1 cellular context compared by ENCODE assay signal in the genomic region with DNA sequence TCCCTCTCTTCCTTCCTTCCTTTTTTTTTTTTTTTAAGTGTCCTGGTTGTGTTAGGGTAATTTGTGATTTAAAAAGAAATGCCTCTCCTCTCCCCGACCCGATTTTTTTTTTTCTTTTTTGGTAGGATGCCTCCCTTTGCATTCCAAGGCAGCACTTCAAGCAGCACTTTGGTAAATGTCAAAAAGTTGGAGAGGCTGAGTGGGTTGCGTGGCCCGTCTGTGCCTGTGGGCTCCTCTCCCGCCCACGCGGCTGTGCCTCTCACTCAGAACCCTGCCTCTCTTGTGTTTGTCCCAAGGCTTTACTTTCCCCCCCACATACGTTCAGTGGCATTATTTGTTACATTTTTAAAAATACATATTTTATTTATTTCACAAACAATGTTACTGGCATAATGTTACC.
TF ChIP-seq lines count a peak whose summit lies in the region.

No MANE protein-coding gene starts in this region.

TF ChIP-seq in GM23338, 12 proteins besides CTCF, POLR2A, EP300 and RAD21 (continued from another document):
- TF ChIP-seq, protein P1, sequence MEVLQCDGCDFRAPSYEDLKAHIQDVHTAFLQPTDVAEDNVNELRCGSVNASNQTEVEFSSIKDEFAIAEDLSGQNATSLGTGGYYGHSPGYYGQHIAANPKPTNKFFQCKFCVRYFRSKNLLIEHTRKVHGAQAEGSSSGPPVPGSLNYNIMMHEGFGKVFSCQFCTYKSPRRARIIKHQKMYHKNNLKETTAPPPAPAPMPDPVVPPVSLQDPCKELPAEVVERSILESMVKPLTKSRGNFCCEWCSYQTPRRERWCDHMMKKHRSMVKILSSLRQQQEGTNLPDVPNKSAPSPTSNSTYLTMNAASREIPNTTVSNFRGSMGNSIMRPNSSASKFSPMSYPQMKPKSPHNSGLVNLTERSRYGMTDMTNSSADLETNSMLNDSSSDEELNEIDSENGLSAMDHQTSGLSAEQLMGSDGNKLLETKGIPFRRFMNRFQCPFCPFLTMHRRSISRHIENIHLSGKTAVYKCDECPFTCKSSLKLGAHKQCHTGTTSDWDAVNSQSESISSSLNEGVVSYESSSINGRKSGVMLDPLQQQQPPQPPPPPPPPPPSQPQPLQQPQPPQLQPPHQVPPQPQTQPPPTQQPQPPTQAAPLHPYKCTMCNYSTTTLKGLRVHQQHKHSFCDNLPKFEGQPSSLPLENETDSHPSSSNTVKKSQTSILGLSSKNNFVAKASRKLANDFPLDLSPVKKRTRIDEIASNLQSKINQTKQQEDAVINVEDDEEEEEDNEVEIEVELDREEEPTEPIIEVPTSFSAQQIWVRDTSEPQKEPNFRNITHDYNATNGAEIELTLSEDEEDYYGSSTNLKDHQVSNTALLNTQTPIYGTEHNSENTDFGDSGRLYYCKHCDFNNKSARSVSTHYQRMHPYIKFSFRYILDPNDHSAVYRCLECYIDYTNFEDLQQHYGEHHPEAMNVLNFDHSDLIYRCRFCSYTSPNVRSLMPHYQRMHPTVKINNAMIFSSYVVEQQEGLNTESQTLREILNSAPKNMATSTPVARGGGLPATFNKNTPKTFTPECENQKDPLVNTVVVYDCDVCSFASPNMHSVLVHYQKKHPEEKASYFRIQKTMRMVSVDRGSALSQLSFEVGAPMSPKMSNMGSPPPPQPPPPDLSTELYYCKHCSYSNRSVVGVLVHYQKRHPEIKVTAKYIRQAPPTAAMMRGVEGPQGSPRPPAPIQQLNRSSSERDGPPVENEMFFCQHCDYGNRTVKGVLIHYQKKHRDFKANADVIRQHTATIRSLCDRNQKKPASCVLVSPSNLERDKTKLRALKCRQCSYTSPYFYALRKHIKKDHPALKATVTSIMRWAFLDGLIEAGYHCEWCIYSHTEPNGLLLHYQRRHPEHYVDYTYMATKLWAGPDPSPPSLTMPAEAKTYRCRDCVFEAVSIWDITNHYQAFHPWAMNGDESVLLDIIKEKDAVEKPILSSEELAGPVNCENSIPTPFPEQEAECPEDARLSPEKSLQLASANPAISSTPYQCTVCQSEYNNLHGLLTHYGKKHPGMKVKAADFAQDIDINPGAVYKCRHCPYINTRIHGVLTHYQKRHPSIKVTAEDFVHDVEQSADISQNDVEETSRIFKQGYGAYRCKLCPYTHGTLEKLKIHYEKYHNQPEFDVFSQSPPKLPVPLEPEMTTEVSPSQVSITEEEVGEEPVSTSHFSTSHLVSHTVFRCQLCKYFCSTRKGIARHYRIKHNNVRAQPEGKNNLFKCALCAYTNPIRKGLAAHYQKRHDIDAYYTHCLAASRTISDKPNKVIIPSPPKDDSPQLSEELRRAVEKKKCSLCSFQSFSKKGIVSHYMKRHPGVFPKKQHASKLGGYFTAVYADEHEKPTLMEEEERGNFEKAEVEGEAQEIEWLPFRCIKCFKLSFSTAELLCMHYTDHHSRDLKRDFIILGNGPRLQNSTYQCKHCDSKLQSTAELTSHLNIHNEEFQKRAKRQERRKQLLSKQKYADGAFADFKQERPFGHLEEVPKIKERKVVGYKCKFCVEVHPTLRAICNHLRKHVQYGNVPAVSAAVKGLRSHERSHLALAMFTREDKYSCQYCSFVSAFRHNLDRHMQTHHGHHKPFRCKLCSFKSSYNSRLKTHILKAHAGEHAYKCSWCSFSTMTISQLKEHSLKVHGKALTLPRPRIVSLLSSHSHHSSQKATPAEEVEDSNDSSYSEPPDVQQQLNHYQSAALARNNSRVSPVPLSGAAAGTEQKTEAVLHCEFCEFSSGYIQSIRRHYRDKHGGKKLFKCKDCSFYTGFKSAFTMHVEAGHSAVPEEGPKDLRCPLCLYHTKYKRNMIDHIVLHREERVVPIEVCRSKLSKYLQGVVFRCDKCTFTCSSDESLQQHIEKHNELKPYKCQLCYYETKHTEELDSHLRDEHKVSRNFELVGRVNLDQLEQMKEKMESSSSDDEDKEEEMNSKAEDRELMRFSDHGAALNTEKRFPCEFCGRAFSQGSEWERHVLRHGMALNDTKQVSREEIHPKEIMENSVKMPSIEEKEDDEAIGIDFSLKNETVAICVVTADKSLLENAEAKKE (CRISPR knock-in tag; IDR thresholded peaks at IDR 0.05), result no peak
- no peak for TF ChIP-seq ZNF331 (CRISPR knock-in tag; IDR thresholded peaks at IDR 0.05; ENCODE audit: low read depth)
- no peak for TF ChIP-seq NANOG (IDR thresholded peaks at IDR 0.05; ENCODE audit: borderline replicate concordance)
- TF ChIP-seq POLR2AphosphoS5 (IDR thresholded peaks at IDR 0.05; ENCODE audit: low read depth), result no peak
- TF ChIP-seq EZH2phosphoT487 (IDR thresholded peaks at IDR 0.05; ENCODE audit: unreplicated experiment), result no peak
- TF ChIP-seq, protein P2, sequence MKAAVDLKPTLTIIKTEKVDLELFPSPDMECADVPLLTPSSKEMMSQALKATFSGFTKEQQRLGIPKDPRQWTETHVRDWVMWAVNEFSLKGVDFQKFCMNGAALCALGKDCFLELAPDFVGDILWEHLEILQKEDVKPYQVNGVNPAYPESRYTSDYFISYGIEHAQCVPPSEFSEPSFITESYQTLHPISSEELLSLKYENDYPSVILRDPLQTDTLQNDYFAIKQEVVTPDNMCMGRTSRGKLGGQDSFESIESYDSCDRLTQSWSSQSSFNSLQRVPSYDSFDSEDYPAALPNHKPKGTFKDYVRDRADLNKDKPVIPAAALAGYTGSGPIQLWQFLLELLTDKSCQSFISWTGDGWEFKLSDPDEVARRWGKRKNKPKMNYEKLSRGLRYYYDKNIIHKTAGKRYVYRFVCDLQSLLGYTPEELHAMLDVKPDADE (IDR thresholded peaks at IDR 0.05), result no peak
- no peak for TF ChIP-seq STAT1 (IDR thresholded peaks at IDR 0.05; ENCODE audit: unreplicated experiment)
- TF ChIP-seq JUNB (IDR thresholded peaks at IDR 0.05; ENCODE audit: unreplicated experiment), result no peak
TF ChIP-seq in GM23338: peak in this region for 0.
